ENCODE assay signal across 1 cellular context in genomic region chr22:17964153-17964552, GRCh38.
TF ChIP-seq lines count a peak whose summit lies in the region.

No MANE protein-coding gene starts in this region.

TF ChIP-seq in GM23338, 12 proteins besides CTCF, POLR2A, EP300 and RAD21 (continued from another document):
- TF ChIP-seq ZNF462 (CRISPR knock-in tag; IDR thresholded peaks at IDR 0.05) (no peak), NANOG (IDR thresholded peaks at IDR 0.05; ENCODE audit: borderline replicate concordance) (no peak), CREB1 (CRISPR knock-in tag; IDR thresholded peaks at IDR 0.05; ENCODE audit: low read depth) (no peak)
